ENCODE assay signal across 2 cellular contexts in genomic region chr18:46867471-46868170, GRCh38.
TF ChIP-seq lines count a peak whose summit lies in the region.

No MANE protein-coding gene starts in this region.

TF ChIP-seq in GM23338, 12 proteins besides CTCF, POLR2A, EP300 and RAD21 (continued from another document):
- TF ChIP-seq ZNF462 (CRISPR knock-in tag; IDR thresholded peaks at IDR 0.05) (no peak), ZNF331 (CRISPR knock-in tag; IDR thresholded peaks at IDR 0.05; ENCODE audit: low read depth) (no peak), JUNB (IDR thresholded peaks at IDR 0.05; ENCODE audit: unreplicated experiment) (no peak), NANOG (IDR thresholded peaks at IDR 0.05; ENCODE audit: borderline replicate concordance) (no peak), EZH2 (IDR thresholded peaks at IDR 0.05; ENCODE audit: low read depth, unreplicated experiment) (no peak), CREB1 (CRISPR knock-in tag; IDR thresholded peaks at IDR 0.05; ENCODE audit: low read depth) (no peak), EZH2phosphoT487 (IDR thresholded peaks at IDR 0.05; ENCODE audit: unreplicated experiment) (no peak)
- TF ChIP-seq, protein P1, sequence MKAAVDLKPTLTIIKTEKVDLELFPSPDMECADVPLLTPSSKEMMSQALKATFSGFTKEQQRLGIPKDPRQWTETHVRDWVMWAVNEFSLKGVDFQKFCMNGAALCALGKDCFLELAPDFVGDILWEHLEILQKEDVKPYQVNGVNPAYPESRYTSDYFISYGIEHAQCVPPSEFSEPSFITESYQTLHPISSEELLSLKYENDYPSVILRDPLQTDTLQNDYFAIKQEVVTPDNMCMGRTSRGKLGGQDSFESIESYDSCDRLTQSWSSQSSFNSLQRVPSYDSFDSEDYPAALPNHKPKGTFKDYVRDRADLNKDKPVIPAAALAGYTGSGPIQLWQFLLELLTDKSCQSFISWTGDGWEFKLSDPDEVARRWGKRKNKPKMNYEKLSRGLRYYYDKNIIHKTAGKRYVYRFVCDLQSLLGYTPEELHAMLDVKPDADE (IDR thresholded peaks at IDR 0.05) = no peak

TF ChIP-seq in WTC11, 78 proteins besides CTCF, POLR2A, EP300 and RAD21 (continued from another document):
- TF ChIP-seq, protein P2, sequence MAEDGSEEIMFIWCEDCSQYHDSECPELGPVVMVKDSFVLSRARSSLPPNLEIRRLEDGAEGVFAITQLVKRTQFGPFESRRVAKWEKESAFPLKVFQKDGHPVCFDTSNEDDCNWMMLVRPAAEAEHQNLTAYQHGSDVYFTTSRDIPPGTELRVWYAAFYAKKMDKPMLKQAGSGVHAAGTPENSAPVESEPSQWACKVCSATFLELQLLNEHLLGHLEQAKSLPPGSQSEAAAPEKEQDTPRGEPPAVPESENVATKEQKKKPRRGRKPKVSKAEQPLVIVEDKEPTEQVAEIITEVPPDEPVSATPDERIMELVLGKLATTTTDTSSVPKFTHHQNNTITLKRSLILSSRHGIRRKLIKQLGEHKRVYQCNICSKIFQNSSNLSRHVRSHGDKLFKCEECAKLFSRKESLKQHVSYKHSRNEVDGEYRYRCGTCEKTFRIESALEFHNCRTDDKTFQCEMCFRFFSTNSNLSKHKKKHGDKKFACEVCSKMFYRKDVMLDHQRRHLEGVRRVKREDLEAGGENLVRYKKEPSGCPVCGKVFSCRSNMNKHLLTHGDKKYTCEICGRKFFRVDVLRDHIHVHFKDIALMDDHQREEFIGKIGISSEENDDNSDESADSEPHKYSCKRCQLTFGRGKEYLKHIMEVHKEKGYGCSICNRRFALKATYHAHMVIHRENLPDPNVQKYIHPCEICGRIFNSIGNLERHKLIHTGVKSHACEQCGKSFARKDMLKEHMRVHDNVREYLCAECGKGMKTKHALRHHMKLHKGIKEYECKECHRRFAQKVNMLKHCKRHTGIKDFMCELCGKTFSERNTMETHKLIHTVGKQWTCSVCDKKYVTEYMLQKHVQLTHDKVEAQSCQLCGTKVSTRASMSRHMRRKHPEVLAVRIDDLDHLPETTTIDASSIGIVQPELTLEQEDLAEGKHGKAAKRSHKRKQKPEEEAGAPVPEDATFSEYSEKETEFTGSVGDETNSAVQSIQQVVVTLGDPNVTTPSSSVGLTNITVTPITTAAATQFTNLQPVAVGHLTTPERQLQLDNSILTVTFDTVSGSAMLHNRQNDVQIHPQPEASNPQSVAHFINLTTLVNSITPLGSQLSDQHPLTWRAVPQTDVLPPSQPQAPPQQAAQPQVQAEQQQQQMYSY (CRISPR knock-in tag; IDR thresholded peaks at IDR 0.05) = no peak
- no peak for TF ChIP-seq JAZF1 (CRISPR knock-in tag; IDR thresholded peaks at IDR 0.05)
- TF ChIP-seq, protein P3, sequence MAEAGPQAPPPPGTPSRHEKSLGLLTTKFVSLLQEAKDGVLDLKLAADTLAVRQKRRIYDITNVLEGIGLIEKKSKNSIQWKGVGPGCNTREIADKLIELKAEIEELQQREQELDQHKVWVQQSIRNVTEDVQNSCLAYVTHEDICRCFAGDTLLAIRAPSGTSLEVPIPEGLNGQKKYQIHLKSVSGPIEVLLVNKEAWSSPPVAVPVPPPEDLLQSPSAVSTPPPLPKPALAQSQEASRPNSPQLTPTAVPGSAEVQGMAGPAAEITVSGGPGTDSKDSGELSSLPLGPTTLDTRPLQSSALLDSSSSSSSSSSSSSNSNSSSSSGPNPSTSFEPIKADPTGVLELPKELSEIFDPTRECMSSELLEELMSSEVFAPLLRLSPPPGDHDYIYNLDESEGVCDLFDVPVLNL (CRISPR knock-in tag; IDR thresholded peaks at IDR 0.05; ENCODE audit: borderline replicate concordance, low read depth) = no peak
- TF ChIP-seq USF2 (CRISPR knock-in tag; IDR thresholded peaks at IDR 0.05) = no peak
- TF ChIP-seq, protein P4, sequence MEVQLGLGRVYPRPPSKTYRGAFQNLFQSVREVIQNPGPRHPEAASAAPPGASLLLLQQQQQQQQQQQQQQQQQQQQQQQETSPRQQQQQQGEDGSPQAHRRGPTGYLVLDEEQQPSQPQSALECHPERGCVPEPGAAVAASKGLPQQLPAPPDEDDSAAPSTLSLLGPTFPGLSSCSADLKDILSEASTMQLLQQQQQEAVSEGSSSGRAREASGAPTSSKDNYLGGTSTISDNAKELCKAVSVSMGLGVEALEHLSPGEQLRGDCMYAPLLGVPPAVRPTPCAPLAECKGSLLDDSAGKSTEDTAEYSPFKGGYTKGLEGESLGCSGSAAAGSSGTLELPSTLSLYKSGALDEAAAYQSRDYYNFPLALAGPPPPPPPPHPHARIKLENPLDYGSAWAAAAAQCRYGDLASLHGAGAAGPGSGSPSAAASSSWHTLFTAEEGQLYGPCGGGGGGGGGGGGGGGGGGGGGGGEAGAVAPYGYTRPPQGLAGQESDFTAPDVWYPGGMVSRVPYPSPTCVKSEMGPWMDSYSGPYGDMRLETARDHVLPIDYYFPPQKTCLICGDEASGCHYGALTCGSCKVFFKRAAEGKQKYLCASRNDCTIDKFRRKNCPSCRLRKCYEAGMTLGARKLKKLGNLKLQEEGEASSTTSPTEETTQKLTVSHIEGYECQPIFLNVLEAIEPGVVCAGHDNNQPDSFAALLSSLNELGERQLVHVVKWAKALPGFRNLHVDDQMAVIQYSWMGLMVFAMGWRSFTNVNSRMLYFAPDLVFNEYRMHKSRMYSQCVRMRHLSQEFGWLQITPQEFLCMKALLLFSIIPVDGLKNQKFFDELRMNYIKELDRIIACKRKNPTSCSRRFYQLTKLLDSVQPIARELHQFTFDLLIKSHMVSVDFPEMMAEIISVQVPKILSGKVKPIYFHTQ (CRISPR knock-in tag; IDR thresholded peaks at IDR 0.05) = no peak
- TF ChIP-seq MYBL2 (CRISPR knock-in tag; IDR thresholded peaks at IDR 0.05) = no peak
- TF ChIP-seq FOXP1 (CRISPR knock-in tag; IDR thresholded peaks at IDR 0.05; ENCODE audit: borderline replicate concordance) = no peak
